8 cellular contexts compared by ENCODE assay signal in genomic region chr1:89085781-89086180, GRCh38. TPM values are rescaled to one million over a fixed set of nuclear protein-coding genes. Genes with fewer than 3 reads are reported as not detected.
DNase-seq lines count a peak whose midpoint lies in the region; ATAC-seq, FAIRE-seq and TF ChIP-seq lines count a peak whose summit lies in the region.

No MANE protein-coding gene starts in this region.

- peak; percentile 83 for DNase-seq in DMS53 treated with DMSO at 0.1 percent for 48 hours (lab: John Stamatoyannopoulos, UW; ENCODE audit: unreplicated experiment)
- no peak for DNase-seq in RWPE1 (ENCODE audit: low spot score)
- no peak for DNase-seq in coronary artery (ENCODE audit: low spot score)
- DNase-seq in pancreas = no peak
- DNase-seq in hippocampal formation (lab: John Stamatoyannopoulos, UW) = no peak
- DNase-seq in activated CD4-positive, CD25-positive, alpha-beta regulatory T cell treated with anti-CD3 and anti-CD28 coated beads, Interleukin-2, amount 50 U/mL, for 72 hours = no peak

- intact Hi-C loops in pancreas (cut with DNase I) = no loop called here

- H3K9me3 ChIP-seq in pancreas = no peaks in the 10 kb centered on the region

- FAIRE-seq in pancreas (lab: Jason Lieb, UNC) = peak; percentile 32

- CTCF ChIA-PET in RWPE1 (lab: Yijun Ruan, JAX) = interaction anchor here (0.5 to 0.9 kb wide), 5 partner anchors 18 to 513 kb away, joined by 3 to 5 read pairs (median 3); no protein-coding TSS in a partner anchor

- TF ChIP-seq CTCF in RWPE1 (conservative IDR thresholded peaks at IDR 0.05; ENCODE audit: low read depth) = peak; percentile 20; the same call in 1 of the 2 replicates
- TF ChIP-seq CTCF in coronary artery (IDR thresholded peaks at IDR 0.05) = peak; percentile 43
- TF ChIP-seq CTCF in pancreas (IDR thresholded peaks at IDR 0.05) = peak in 1 of 4 donors; percentile 42

- no peaks in the 10 kb centered on the region for H3K4me1 ChIP-seq in pancreas

- H3K27me3 ChIP-seq in pancreas = no peaks in the 10 kb centered on the region

- no peak overlapping the region for H3K4me3 ChIP-seq in coronary artery
- H3K4me3 ChIP-seq in pancreas = no peak overlapping the region

- POLR2A ChIA-PET in RWPE1 (lab: Yijun Ruan, JAX; ENCODE audit: low non-redundant PET) = no interaction called here

- H3K27ac ChIP-seq in RWPE1 (no peak overlapping the region), coronary artery (no peak overlapping the region), pancreas (no peak overlapping the region)

- ATAC-seq in HG02623 (IDR thresholded peaks at IDR 0.05; ENCODE audit: unreplicated experiment) = peak; percentile 74
- ATAC-seq in pancreas = peak in 1 of 4 donors; percentile 60
- no peak for ATAC-seq in GM18858 (IDR thresholded peaks at IDR 0.05; ENCODE audit: unreplicated experiment)

- H3K36me3 ChIP-seq in pancreas = no peaks in the 10 kb centered on the region

RNA-seq across cellular contexts. Expression of gene GBP1, which starts 20.8 kb away (rescaled TPM):
- total RNA-seq in pancreas = 1 to 10 TPM; 1.3 to 8.5 (median 3.0) TPM
- polyA plus RNA-seq in pancreas = 1 to 10 TPM; 3.8 to 4.9 TPM

RNA-seq across cellular contexts. Expression of gene GBP2, which starts 40.1 kb away (rescaled TPM):
- total RNA-seq in pancreas = 10 to 100 TPM in 2 of 6 donors, 1 to 10 TPM in 4; 2.4 to 17.0 (median 3.6) TPM
- polyA plus RNA-seq in pancreas = 10 to 100 TPM; 13.5 to 19.5 TPM
